In the genomic region with DNA sequence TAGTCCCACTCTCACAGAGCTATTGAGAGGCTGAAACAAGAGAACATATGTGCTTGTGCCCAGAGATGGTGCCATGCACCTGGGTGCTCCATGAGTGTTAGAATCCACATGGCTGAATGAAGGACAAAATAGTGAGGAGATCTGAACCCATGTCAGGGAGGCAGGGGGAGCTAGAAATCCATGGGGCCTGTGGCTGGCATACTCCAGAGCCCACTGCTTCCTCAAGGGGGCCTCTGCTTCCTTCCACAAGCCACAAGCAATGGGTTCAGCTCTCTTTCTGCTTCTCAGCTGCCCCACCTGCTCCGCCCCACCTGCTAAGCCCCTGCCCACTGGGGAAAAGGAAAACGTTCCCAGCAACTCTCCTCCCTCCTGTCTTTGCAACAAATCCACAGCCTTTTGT, we compare ENCODE assay signal across 17 cellular contexts.
"Had no signal": no experiment of that assay in that cellular context is flagged by ENCODE, and none has a peak within 500 bp of the region (broad histone marks: within the 10 kb centered on the region; RNA-seq: fewer than 3 reads in every experiment).

No MANE protein-coding gene starts in this region.

- H3K9me3 ChIP-seq: right lobe of liver, tibial artery had no signal

- H3K4me3 Mint-ChIP-seq: activated CD4-positive, alpha-beta memory T cell treated with anti-CD3 and anti-CD28 coated beads for 36 hours; activated naive CD8-positive, alpha-beta T cell treated with anti-CD3 and anti-CD28 coated beads, Interleukin-2, amount 10 ng/mL, durations not matched to agents 7 days and 5 days; nephron; stimulated activated effector memory CD8-positive, alpha-beta T cell treated with anti-CD3 and anti-CD28 coated beads, Interleukin-12 subunit alpha, Interleukin-12 subunit beta, amount 100 ng/mL, for 72 hours; stimulated activated naive CD8-positive, alpha-beta T cell treated with anti-CD3 and anti-CD28 coated beads, Interleukin-15, amount 100 ng/mL, for 72 hours had no signal

- H3K4me1 ChIP-seq: right lobe of liver, tibial artery had no signal

- ATAC-seq: right lobe of liver; stimulated activated effector memory CD8-positive, alpha-beta T cell treated with anti-CD3 and anti-CD28 coated beads, Interleukin-12 subunit alpha, Interleukin-12 subunit beta, amount 100 ng/mL, for 72 hours; stimulated activated naive CD8-positive, alpha-beta T cell treated with anti-CD3 and anti-CD28 coated beads, Interleukin-15, amount 100 ng/mL, for 72 hours had no signal

- DNase-seq: activated CD4-positive, alpha-beta memory T cell treated with anti-CD3 and anti-CD28 coated beads for 36 hours; activated CD4-positive, alpha-beta T cell treated with anti-CD3 and anti-CD28 coated beads for 48 hours; activated naive CD4-positive, alpha-beta T cell treated with Interleukin-2 at 50 U/mL for 16 hours; activated naive CD8-positive, alpha-beta T cell treated with anti-CD3 and anti-CD28 coated beads, Interleukin-2, amount 10 ng/mL, durations not matched to agents 7 days and 5 days; activated T-cell treated with anti-CD3 and anti-CD28 coated beads, Interleukin-2, amount 50 U/mL, for 48 hours; amniotic stem cell; cortex of kidney; occipital lobe; right lobe of liver; small intestine; stimulated activated CD4-positive, alpha-beta T cell treated with anti-CD3 and anti-CD28 coated beads, Interleukin-2, amount 100 ng/mL, for 24 hours; stimulated activated naive CD8-positive, alpha-beta T cell treated with anti-CD3 and anti-CD28 coated beads, Interleukin-15, amount 100 ng/mL, for 72 hours; T1000; tibial artery had no signal

- H3K27me3 Mint-ChIP-seq: activated CD4-positive, alpha-beta memory T cell treated with anti-CD3 and anti-CD28 coated beads for 36 hours; stimulated activated naive CD8-positive, alpha-beta T cell treated with anti-CD3 and anti-CD28 coated beads, Interleukin-15, amount 100 ng/mL, for 72 hours had no signal

- H3K27ac ChIP-seq: epithelial cell of prostate, right lobe of liver, tibial artery had no signal

- H3K9me3 Mint-ChIP-seq: activated CD4-positive, alpha-beta memory T cell treated with anti-CD3 and anti-CD28 coated beads for 36 hours; activated naive CD8-positive, alpha-beta T cell treated with anti-CD3 and anti-CD28 coated beads, Interleukin-2, amount 10 ng/mL, durations not matched to agents 7 days and 5 days; stimulated activated effector memory CD8-positive, alpha-beta T cell treated with anti-CD3 and anti-CD28 coated beads, Interleukin-12 subunit alpha, Interleukin-12 subunit beta, amount 100 ng/mL, for 72 hours; stimulated activated naive CD8-positive, alpha-beta T cell treated with anti-CD3 and anti-CD28 coated beads, Interleukin-15, amount 100 ng/mL, for 72 hours had no signal

- H3K27me3 ChIP-seq: right lobe of liver, tibial artery had no signal

- H3K36me3 ChIP-seq: right lobe of liver, tibial artery had no signal

- H3K4me3 ChIP-seq: right lobe of liver, tibial artery had no signal

- H3K36me3 Mint-ChIP-seq: activated CD4-positive, alpha-beta memory T cell treated with anti-CD3 and anti-CD28 coated beads for 36 hours; activated naive CD8-positive, alpha-beta T cell treated with anti-CD3 and anti-CD28 coated beads, Interleukin-2, amount 10 ng/mL, durations not matched to agents 7 days and 5 days; stimulated activated effector memory CD8-positive, alpha-beta T cell treated with anti-CD3 and anti-CD28 coated beads, Interleukin-12 subunit alpha, Interleukin-12 subunit beta, amount 100 ng/mL, for 72 hours had no signal

- H3K4me1 Mint-ChIP-seq: stimulated activated effector memory CD8-positive, alpha-beta T cell treated with anti-CD3 and anti-CD28 coated beads, Interleukin-12 subunit alpha, Interleukin-12 subunit beta, amount 100 ng/mL, for 72 hours had no signal

- H3K27ac Mint-ChIP-seq: activated CD4-positive, alpha-beta memory T cell treated with anti-CD3 and anti-CD28 coated beads for 36 hours; activated naive CD8-positive, alpha-beta T cell treated with anti-CD3 and anti-CD28 coated beads, Interleukin-2, amount 10 ng/mL, durations not matched to agents 7 days and 5 days; stimulated activated effector memory CD8-positive, alpha-beta T cell treated with anti-CD3 and anti-CD28 coated beads, Interleukin-12 subunit alpha, Interleukin-12 subunit beta, amount 100 ng/mL, for 72 hours; stimulated activated naive CD8-positive, alpha-beta T cell treated with anti-CD3 and anti-CD28 coated beads, Interleukin-15, amount 100 ng/mL, for 72 hours had no signal
